8 cellular contexts compared by ENCODE assay signal in genomic region chr11:72102631-72102945, GRCh38. TPM values are rescaled to one million over a fixed set of nuclear protein-coding genes. Genes with fewer than 3 reads are reported as not detected.
A peak's percentile ranks its signal among the peaks of the same experiment; 100 is the strongest.
DNase-seq lines count a peak whose midpoint lies in the region; ATAC-seq, FAIRE-seq and TF ChIP-seq lines count a peak whose summit lies in the region.

No MANE protein-coding gene starts in this region.

- POLR2A ChIA-PET in GM12878 (lab: Charles Lee): interaction anchor here (0.6 to 2.4 kb wide), 6 partner anchors 8 to 67 kb away, joined by 3 to 13 read pairs (median 4); partner anchors contain the start of gene ANAPC15

- no peak for TF ChIP-seq EP300 in GM12878 (IDR thresholded peaks at IDR 0.05; ENCODE audit: borderline replicate concordance in 1 of 2, control insufficient read depth in 1 of 2, low read depth in 2 of 2, low read length in 2 of 2)

- H4K20me1 ChIP-seq in GM12878 (ENCODE audit: control insufficient read depth, insufficient read depth): no peaks in the 10 kb centered on the region

- no peaks in the 10 kb centered on the region for H3K9me3 ChIP-seq in heart left ventricle
- no peaks in the 10 kb centered on the region for H3K9me3 ChIP-seq in GM12878 (replicated peaks; ENCODE audit: control insufficient read depth, insufficient read depth, low read length)
- no peaks in the 10 kb centered on the region for H3K9me3 ChIP-seq in lung (ENCODE audit: control insufficient read depth in 2 of 2, insufficient read depth in 1 of 2, low read length in 1 of 2)
- H3K9me3 ChIP-seq in aorta (ENCODE audit: control insufficient read depth, low read length): no peaks in the 10 kb centered on the region

- H3K4me1 ChIP-seq in heart left ventricle: peaks cover 7 to 48% (median 32%) of the 10 kb centered on the region in 12 donors
- peaks cover 21% of the 10 kb centered on the region for H3K4me1 ChIP-seq in GM12878 (ENCODE audit: control insufficient read depth, insufficient read depth, low read length)
- peaks cover 0 to 5% of the 10 kb centered on the region in 2 donors for H3K4me1 ChIP-seq in lung (ENCODE audit: control insufficient read depth in 2 of 2, insufficient read depth in 2 of 2, low read length in 2 of 2)
- H3K4me1 ChIP-seq in aorta (ENCODE audit: control insufficient read depth in 1 of 2, insufficient read depth in 2 of 2, low read length in 2 of 2): no peaks in the 10 kb centered on the region

- SMC1A ChIA-PET in GM12878 (lab: Charles Lee; ENCODE audit: uncharacterized antibody, unreplicated experiment): interaction anchor here (0.9 to 14.0 kb wide), 8 partner anchors 9 to 328 kb away, joined by 3 to 245 read pairs (median 8); no protein-coding TSS in a partner anchor

- no TSS peak for BruUV-seq in GM12878 (replicated peaks; lab: Mats Ljungman, UMichigan)

- peak overlapping the region; percentile 91 to 99 (median 96) for H3K27ac ChIP-seq in heart left ventricle
- peak overlapping the region; percentile 90 for H3K27ac ChIP-seq in GM12878 (ENCODE audit: control insufficient read depth, insufficient read depth)
- peak overlapping the region; percentile 93 to 99 for H3K27ac ChIP-seq in lung (ENCODE audit: low read depth in 1 of 2, low read length in 1 of 2)
- peak overlapping the region; percentile 79 to 85 for H3K27ac ChIP-seq in aorta (ENCODE audit: low read depth in 1 of 2, low read length in 2 of 2)

- no peak for TF ChIP-seq RAD21 in GM12878 (IDR thresholded peaks at IDR 0.05; ENCODE audit: insufficient read depth, low read depth, low read length)

- CTCF ChIA-PET in GM12878 (lab: Yijun Ruan, JAX): interaction anchor here (0.6 to 14.0 kb wide), 6 partner anchors 10 to 1877 kb away, joined by 4 to 416 read pairs (median 11); no protein-coding TSS in a partner anchor

- intact Hi-C loops in heart left ventricle (cut with DNase I) (loop anchor here in 2 of 10 donors (5.0 to 10.0 kb wide), 2 partner anchors 175 to 332 kb away; partner anchors contain the start of genes CLPB (in 1 of the 2), RNF121 (in 1 of the 2) and XNDC1N (in 1 of the 2)), cardiac septum (cut with DNase I) (loop anchor here (2.0 kb wide), 1 partner anchor 62 kb away; no protein-coding TSS in a partner anchor), GM12878 (cut with micrococcal nuclease; ENCODE audit: unreplicated experiment) (no loop called here), aorta (cut with DNase I) (loop anchor here in 1 of 2 donors (2.0 kb wide), 1 partner anchor 20 kb away; no protein-coding TSS in a partner anchor)

- H3K9ac ChIP-seq in GM12878 (ENCODE audit: control insufficient read depth, insufficient read depth, low read length): peak overlapping the region; percentile 99

- ATAC-seq in heart left ventricle (peak in 1 of 4 donors; percentile 1), GM12878 (no peak), lung (ENCODE audit: insufficient read depth, low FRiP score) (no peak), aorta (ENCODE audit: low FRiP score) (no peak)

- DNase-seq in heart left ventricle: no peak
- no peak for DNase-seq in cardiac septum (ENCODE audit: low spot score)
- no peak for DNase-seq in GM12878 (ENCODE audit: low read depth, low spot score)
- no peak for DNase-seq in lung (ENCODE audit: low spot score)
- DNase-seq in aorta: no peak
- no peak for DNase-seq in NCI-H1417 treated with DMSO at 0.1 percent for 48 hours (lab: John Stamatoyannopoulos, UW)
- no peak for DNase-seq in stimulated activated naive CD4-positive, alpha-beta T cell treated with Interleukin-2 at 50 U/mL for 16 hours (lab: John Stamatoyannopoulos, UW)
- DNase-seq in GF-D8 (lab: John Stamatoyannopoulos, UW): no peak

- TF ChIP-seq POLR2A in heart left ventricle (IDR thresholded peaks at IDR 0.05) (no peak), GM12878 (IDR thresholded peaks at IDR 0.05; ENCODE audit: low read depth, low read length) (no peak)

- 2 to 4% (median 3%) methylated on average over 8 to 9 of the region's 9 CpGs for WGBS in heart left ventricle, 4 donors
- WGBS in GM12878 (ENCODE audit: insufficient coverage, insufficient replicate concordance, low lambda C conversion rate, missing lambda C conversion rate): under 1% methylated on average over 9 of the region's 9 CpGs
- WGBS in lung, 2 donors: 2% methylated on average over 9 of the region's 9 CpGs
- 3 to 4% methylated on average over 9 of the region's 9 CpGs for WGBS in aorta, 2 donors

- peak overlapping the region; percentile 70 to 98 (median 90) for H3K4me3 ChIP-seq in heart left ventricle
- peak overlapping the region; percentile 94 for H3K4me3 ChIP-seq in GM12878
- H3K4me3 ChIP-seq in lung: peak overlapping the region; percentile 94
- H3K4me3 ChIP-seq in aorta (ENCODE audit: low read length in 2 of 2): peak overlapping the region; percentile 63 to 70

- FAIRE-seq in GM12878 (lab: Jason Lieb, UNC): no peak

- TF ChIP-seq CTCF in heart left ventricle (IDR thresholded peaks at IDR 0.05) (no peak), GM12878 (IDR thresholded peaks at IDR 0.05 in 2 of 3, conservative IDR thresholded peaks at IDR 0.05 in 1 of 3; ENCODE audit: control insufficient read depth in 2 of 3, extremely low read depth in 1 of 3, insufficient read depth in 1 of 3, low read depth in 3 of 3, low read length in 3 of 3) (no peak), lung (IDR thresholded peaks at IDR 0.05; ENCODE audit: control extremely low read depth, extremely low read depth) (no peak)

- RAD21 ChIA-PET in GM12878 (lab: Charles Lee; ENCODE audit: unreplicated experiment): no interaction called here

- peak overlapping the region; percentile 55 for H2AFZ ChIP-seq in GM12878 (ENCODE audit: control insufficient read depth, low read depth, low read length)

- H3K27me3 ChIP-seq in heart left ventricle (no peaks in the 10 kb centered on the region), GM12878 (replicated peaks in 1 of 2; ENCODE audit: control insufficient read depth in 2 of 2, insufficient read depth in 2 of 2, low read length in 1 of 2) (no peaks in the 10 kb centered on the region), lung (ENCODE audit: control insufficient read depth, insufficient read depth) (no peaks in the 10 kb centered on the region), aorta (ENCODE audit: control insufficient read depth in 1 of 2, insufficient read depth in 2 of 2, low read length in 1 of 2) (no peaks in the 10 kb centered on the region)

- H3K79me2 ChIP-seq in GM12878 (ENCODE audit: control insufficient read depth, insufficient read depth, low read length): peaks cover 44% of the 10 kb centered on the region

- in situ Hi-C loops in GM12878 (cut with MboI): no loop called here

- peak overlapping the region; percentile 95 for H3K4me2 ChIP-seq in GM12878 (ENCODE audit: control insufficient read depth, insufficient read depth)

- H3K36me3 ChIP-seq in heart left ventricle (peaks cover 0 to 32% (median 20%) of the 10 kb centered on the region in 9 donors), GM12878 (ENCODE audit: control insufficient read depth in 2 of 2, insufficient read depth in 2 of 2, low read length in 1 of 2) (peaks cover 11 to 14% of the 10 kb centered on the region in 2 experiments; a peak in 3 of 4 replicates), lung (ENCODE audit: control insufficient read depth in 2 of 2, insufficient read depth in 2 of 2, low read length in 2 of 2) (peaks cover 7 to 18% of the 10 kb centered on the region in 2 donors), aorta (ENCODE audit: control insufficient read depth in 1 of 2, insufficient read depth in 2 of 2, low read length in 1 of 2) (peaks cover 0 to 5% of the 10 kb centered on the region in 2 donors)

RNA-seq across cellular contexts. Expression of gene LAMTOR1, which starts 0.5 kb away (rescaled TPM):
- total RNA-seq in heart left ventricle (100 to 1,000 TPM in 2 of 9 donors, 10 to 100 TPM in 7; 68.7 to 119 (median 84.8) TPM), cardiac septum (79.3 TPM), GM12878 (2014; rRNA removed) (112 and 127 TPM in 2 replicates), GM12878 (2014; rRNA removed; fragmentation: Illumina TruSeq; extraction: Trizol) (59.8 and 66.5 TPM in 2 replicates), GM12878 (2021) (80.8 and 82.1 TPM in 2 replicates), lung (100 to 1,000 TPM in 1 of 2 donors, 10 to 100 TPM in 1; 51.2 to 117 TPM), aorta (10 to 100 TPM; 61.1 to 62.6 TPM)
- polyA plus RNA-seq in heart left ventricle (100 to 1,000 TPM in 1 of 2 donors, 10 to 100 TPM in 1; 80.3 to 159 TPM), GM12878 (2011; rRNA removed) (45.8 and 58.8 TPM in 2 replicates), GM12878 (2014; fragmentation: Illumina TruSeq; extraction: Trizol) (75.6 and 94.4 TPM in 2 replicates), GM12878 (2014; fragmentation: Nextera tagmentation; extraction: Ambion mirVana) (100 to 1,000 TPM in 1 of 2 experiments, 10 to 100 TPM in 1; 85.1 to 126 TPM), GM12878 (2014; rRNA removed) (126 and 128 TPM in 2 replicates), GM12878 (2016; fragmentation: Nextera tagmentation; extraction: Ambion mirVana) (100 to 1,000 TPM; 139 to 141 TPM), lung (100 to 1,000 TPM; 104 to 231 TPM), aorta (100 to 1,000 TPM; 100 to 160 TPM)
- total RNA-seq in GM12878 (2013; cell fraction: nucleolus; rRNA removed): 30.6 and 35.0 TPM in 2 replicates
- 57.1 TPM for polyA plus RNA-seq in GM12878 (2011; ENCODE audit: low read depth)
- polyA plus RNA-seq in GM12878 (2011; cell fraction: cytosol; rRNA removed): 99.0 and 108 TPM in 2 replicates
- 65.8 and 80.4 TPM in 2 replicates for polyA plus RNA-seq in GM12878 (2011; cell fraction: nucleus; rRNA removed)
- polyA plus RNA-seq in GM12878 (2012): 71.6 and 72.6 TPM in 2 replicates
- polyA minus RNA-seq in GM12878 (2011; rRNA and poly(A)+ RNA removed): 99.0 and 105 TPM in 2 replicates
- 45.6 and 60.0 TPM in 2 replicates for polyA minus RNA-seq in GM12878 (2011; cell fraction: cytosol; rRNA and poly(A)+ RNA removed)
- polyA minus RNA-seq in GM12878 (2011; cell fraction: nucleus; rRNA and poly(A)+ RNA removed): 33.1 and 62.5 TPM in 2 replicates

RNA-seq across cellular contexts. Expression of gene TOMT, which starts 3.1 kb away (rescaled TPM):
- total RNA-seq in heart left ventricle (under 1 TPM in 1 of 9 donors, not detected in 8; 0.23 TPM), cardiac septum (not detected), GM12878 (2014; rRNA removed) (not detected in 2 replicates), GM12878 (2014; rRNA removed; fragmentation: Illumina TruSeq; extraction: Trizol) (not detected in 2 replicates), GM12878 (2021) (not detected in 2 replicates), lung (not detected), aorta (not detected)
- polyA plus RNA-seq in heart left ventricle (not detected), GM12878 (2011; rRNA removed) (not detected in 2 replicates), GM12878 (2014; fragmentation: Illumina TruSeq; extraction: Trizol) (not detected in 2 replicates), GM12878 (2014; fragmentation: Nextera tagmentation; extraction: Ambion mirVana) (not detected), GM12878 (2014; rRNA removed) (not detected in 2 replicates), GM12878 (2016; fragmentation: Nextera tagmentation; extraction: Ambion mirVana) (not detected), lung (not detected), aorta (not detected)
- total RNA-seq in GM12878 (2013; cell fraction: nucleolus; rRNA removed): not detected in 2 replicates
- not detected for polyA plus RNA-seq in GM12878 (2011; ENCODE audit: low read depth)
- not detected in 2 replicates for polyA plus RNA-seq in GM12878 (2011; cell fraction: cytosol; rRNA removed)
- not detected in 2 replicates for polyA plus RNA-seq in GM12878 (2011; cell fraction: nucleus; rRNA removed)
- not detected in 2 replicates for polyA plus RNA-seq in GM12878 (2012)
- polyA minus RNA-seq in GM12878 (2011; rRNA and poly(A)+ RNA removed): not detected in 2 replicates
- polyA minus RNA-seq in GM12878 (2011; cell fraction: cytosol; rRNA and poly(A)+ RNA removed): not detected in 2 replicates
- polyA minus RNA-seq in GM12878 (2011; cell fraction: nucleus; rRNA and poly(A)+ RNA removed): not detected in 2 replicates

RNA-seq across cellular contexts. Expression of gene ANAPC15, which starts 9.9 kb away (rescaled TPM):
- total RNA-seq in heart left ventricle (10 to 100 TPM; 35.6 to 48.7 (median 40.1) TPM), cardiac septum (46.4 TPM), GM12878 (2014; rRNA removed) (78.0 and 83.4 TPM in 2 replicates), GM12878 (2014; rRNA removed; fragmentation: Illumina TruSeq; extraction: Trizol) (88.3 and 88.6 TPM in 2 replicates), GM12878 (2021) (81.0 and 85.6 TPM in 2 replicates), lung (10 to 100 TPM; 11.3 to 45.4 TPM), aorta (10 to 100 TPM; 24.6 to 24.7 TPM)
- polyA plus RNA-seq in heart left ventricle (10 to 100 TPM; 37.4 to 82.7 TPM), GM12878 (2011; rRNA removed) (84.6 and 99.6 TPM in 2 replicates), GM12878 (2014; fragmentation: Illumina TruSeq; extraction: Trizol) (91.9 and 118 TPM in 2 replicates), GM12878 (2014; fragmentation: Nextera tagmentation; extraction: Ambion mirVana) (100 to 1,000 TPM; 230 to 372 TPM), GM12878 (2014; rRNA removed) (84.3 and 86.0 TPM in 2 replicates), GM12878 (2016; fragmentation: Nextera tagmentation; extraction: Ambion mirVana) (100 to 1,000 TPM; 126 to 141 TPM), lung (10 to 100 TPM; 50.4 to 72.0 TPM), aorta (10 to 100 TPM; 48.5 to 71.6 TPM)
- 7.3 and 14.1 TPM in 2 replicates for total RNA-seq in GM12878 (2013; cell fraction: nucleolus; rRNA removed)
- 72.9 TPM for polyA plus RNA-seq in GM12878 (2011; ENCODE audit: low read depth)
- 86.3 and 97.5 TPM in 2 replicates for polyA plus RNA-seq in GM12878 (2011; cell fraction: cytosol; rRNA removed)
- polyA plus RNA-seq in GM12878 (2011; cell fraction: nucleus; rRNA removed): 52.6 and 65.7 TPM in 2 replicates
- polyA plus RNA-seq in GM12878 (2012): 66.1 and 85.8 TPM in 2 replicates
- 49.0 and 65.4 TPM in 2 replicates for polyA minus RNA-seq in GM12878 (2011; rRNA and poly(A)+ RNA removed)
- 10.2 and 12.1 TPM in 2 replicates for polyA minus RNA-seq in GM12878 (2011; cell fraction: cytosol; rRNA and poly(A)+ RNA removed)
- polyA minus RNA-seq in GM12878 (2011; cell fraction: nucleus; rRNA and poly(A)+ RNA removed): 13.3 and 19.8 TPM in 2 replicates

RNA-seq across cellular contexts. Expression of gene LRRC51, which starts 21.9 kb away (rescaled TPM):
- total RNA-seq in heart left ventricle (1 to 10 TPM; 2.0 to 8.3 (median 4.5) TPM), cardiac septum (4.2 TPM), GM12878 (2014; rRNA removed) (4.0 and 5.6 TPM in 2 replicates), GM12878 (2014; rRNA removed; fragmentation: Illumina TruSeq; extraction: Trizol) (4.1 and 4.7 TPM in 2 replicates), GM12878 (2021) (2.6 and 5.5 TPM in 2 replicates), lung (10 to 100 TPM; 28.7 to 29.6 TPM), aorta (1 to 10 TPM; 6.6 to 8.5 TPM)
- polyA plus RNA-seq in heart left ventricle (1 to 10 TPM; 3.0 to 9.3 TPM), GM12878 (2011; rRNA removed) (6.1 and 8.6 TPM in 2 replicates), GM12878 (2014; fragmentation: Illumina TruSeq; extraction: Trizol) (6.4 and 11.7 TPM in 2 replicates), GM12878 (2014; fragmentation: Nextera tagmentation; extraction: Ambion mirVana) (1 to 10 TPM; 4.7 to 6.2 TPM), GM12878 (2014; rRNA removed) (7.5 and 7.8 TPM in 2 replicates), GM12878 (2016; fragmentation: Nextera tagmentation; extraction: Ambion mirVana) (1 to 10 TPM; 3.1 to 6.1 TPM), lung (10 to 100 TPM; 10.4 to 10.9 TPM), aorta (10 to 100 TPM in 1 of 2 donors, 1 to 10 TPM in 1; 8.6 to 12.8 TPM)
- 1.3 and 1.4 TPM in 2 replicates for total RNA-seq in GM12878 (2013; cell fraction: nucleolus; rRNA removed)
- polyA plus RNA-seq in GM12878 (2011; ENCODE audit: low read depth): 2.8 TPM
- polyA plus RNA-seq in GM12878 (2011; cell fraction: cytosol; rRNA removed): 7.7 and 9.9 TPM in 2 replicates
- polyA plus RNA-seq in GM12878 (2011; cell fraction: nucleus; rRNA removed): 3.6 and 5.0 TPM in 2 replicates
- polyA plus RNA-seq in GM12878 (2012): 3.6 and 7.1 TPM in 2 replicates
- polyA minus RNA-seq in GM12878 (2011; rRNA and poly(A)+ RNA removed): 8.6 and 10.5 TPM in 2 replicates
- polyA minus RNA-seq in GM12878 (2011; cell fraction: cytosol; rRNA and poly(A)+ RNA removed): 1.6 and 6.0 TPM in 2 replicates
- polyA minus RNA-seq in GM12878 (2011; cell fraction: nucleus; rRNA and poly(A)+ RNA removed): 0.73 and 1.4 TPM in 2 replicates

RNA-seq across cellular contexts. Expression of gene NUMA1, which starts 22.2 kb away (rescaled TPM):
- total RNA-seq in heart left ventricle (100 to 1,000 TPM in 5 of 9 donors, 10 to 100 TPM in 4; 62.7 to 193 (median 101) TPM), cardiac septum (86.0 TPM), GM12878 (2014; rRNA removed) (82.3 and 88.1 TPM in 2 replicates), GM12878 (2014; rRNA removed; fragmentation: Illumina TruSeq; extraction: Trizol) (44.3 TPM in 2 replicates), GM12878 (2021) (102 and 111 TPM in 2 replicates), lung (100 to 1,000 TPM; 161 to 277 TPM), aorta (100 to 1,000 TPM; 150 to 241 TPM)
- polyA plus RNA-seq in heart left ventricle (100 to 1,000 TPM in 1 of 2 donors, 10 to 100 TPM in 1; 83.9 to 142 TPM), GM12878 (2011; rRNA removed) (32.7 and 61.5 TPM in 2 replicates), GM12878 (2014; fragmentation: Illumina TruSeq; extraction: Trizol) (36.7 and 60.6 TPM in 2 replicates), GM12878 (2014; fragmentation: Nextera tagmentation; extraction: Ambion mirVana) (1 to 10 TPM; 5.5 to 7.1 TPM), GM12878 (2014; rRNA removed) (77.3 and 84.6 TPM in 2 replicates), GM12878 (2016; fragmentation: Nextera tagmentation; extraction: Ambion mirVana) (10 to 100 TPM; 58.1 to 63.5 TPM), lung (100 to 1,000 TPM in 1 of 2 donors, 10 to 100 TPM in 1; 79.9 to 166 TPM), aorta (100 to 1,000 TPM in 1 of 2 donors, 10 to 100 TPM in 1; 40.4 to 322 TPM)
- 241 and 261 TPM in 2 replicates for total RNA-seq in GM12878 (2013; cell fraction: nucleolus; rRNA removed)
- polyA plus RNA-seq in GM12878 (2011; ENCODE audit: low read depth): 53.5 TPM
- polyA plus RNA-seq in GM12878 (2011; cell fraction: cytosol; rRNA removed): 69.4 and 72.3 TPM in 2 replicates
- polyA plus RNA-seq in GM12878 (2011; cell fraction: nucleus; rRNA removed): 236 and 254 TPM in 2 replicates
- 95.7 and 106 TPM in 2 replicates for polyA plus RNA-seq in GM12878 (2012)
- polyA minus RNA-seq in GM12878 (2011; rRNA and poly(A)+ RNA removed): 115 and 125 TPM in 2 replicates
- 46.7 and 48.0 TPM in 2 replicates for polyA minus RNA-seq in GM12878 (2011; cell fraction: cytosol; rRNA and poly(A)+ RNA removed)
- polyA minus RNA-seq in GM12878 (2011; cell fraction: nucleus; rRNA and poly(A)+ RNA removed): 90.7 and 135 TPM in 2 replicates
